Comparison of ENCODE assay signal across 1 cellular context in genomic region chr22:41289681-41290080, GRCh38.
TF ChIP-seq lines count a peak whose summit lies in the region.

No MANE protein-coding gene starts in this region.

TF ChIP-seq in endothelial cell of umbilical vein, 7 proteins besides CTCF, POLR2A, EP300 and RAD21:
- TF ChIP-seq MAX (IDR thresholded peaks at IDR 0.05; ENCODE audit: insufficient read depth, insufficient read length) (no peak), POLR2AphosphoS5 (IDR thresholded peaks at IDR 0.05; ENCODE audit: insufficient read depth, low read depth, low read length) (no peak), EZH2 (IDR thresholded peaks at IDR 0.05; ENCODE audit: borderline replicate concordance, low read depth, low read length, severe bottlenecking) (no peak), JUN (IDR thresholded peaks at IDR 0.05; ENCODE audit: borderline replicate concordance, insufficient read depth, insufficient read length, low read depth) (no peak), FOS (IDR thresholded peaks at IDR 0.05; ENCODE audit: borderline replicate concordance, insufficient read depth, low read length) (no peak), MYC (IDR thresholded peaks at IDR 0.05; ENCODE audit: low read depth, low read length) (no peak), GATA2 (IDR thresholded peaks at IDR 0.05; ENCODE audit: insufficient read depth, insufficient read length, low read depth, low read length) (no peak)
